ENCODE assay signal across 9 cellular contexts in the genomic region with DNA sequence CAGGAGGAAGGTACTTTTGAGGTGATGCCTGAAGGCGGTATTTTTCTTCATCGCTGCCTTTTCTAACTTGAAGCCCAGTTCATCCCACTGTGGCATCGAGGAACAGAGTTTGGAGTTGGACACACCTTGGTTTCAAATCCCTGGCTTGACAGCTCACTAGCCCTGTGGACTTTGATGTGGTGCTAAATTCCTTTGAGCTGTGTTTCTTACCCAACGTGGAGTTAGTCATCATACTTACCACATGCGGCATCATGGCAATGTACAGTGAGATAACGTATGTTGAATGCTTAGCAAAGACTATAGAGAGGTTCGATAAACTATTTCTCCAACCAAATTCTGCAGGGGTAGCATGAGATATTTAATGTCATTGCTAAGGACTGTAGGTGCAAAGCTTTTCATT. TPM values are rescaled to one million over a fixed set of nuclear protein-coding genes. Genes with fewer than 3 reads are reported as not detected.
DNase-seq lines count a peak whose midpoint lies in the region; ATAC-seq and TF ChIP-seq lines count a peak whose summit lies in the region.
"Had no signal": no experiment of that assay in that cellular context is flagged by ENCODE, and none has a peak within 500 bp of the region (broad histone marks: within the 10 kb centered on the region; RNA-seq: fewer than 3 reads in every experiment).

No MANE protein-coding gene starts in this region.

- H3K9me3 ChIP-seq in left lung: no peaks in the 10 kb centered on the region
- H3K9me3 ChIP-seq: SJCRH30 had no signal

- H3K27me3 ChIP-seq in brain microvascular endothelial cell (replicated peaks): no peaks in the 10 kb centered on the region
- H3K27me3 ChIP-seq in left lung: peaks cover 0 to 32% of the 10 kb centered on the region in 2 donors
- H3K27me3 ChIP-seq: SJCRH30 had no signal

- in situ Hi-C loops in brain microvascular endothelial cell (cut with HindIII; ENCODE audit: low pct_ligation_motif_present, low sequenced_read_pairs): no loop called here

- H3K9me3 Mint-ChIP-seq in stimulated activated naive CD8-positive, alpha-beta T cell treated with anti-CD3 and anti-CD28 coated beads, Interleukin-15, amount 100 ng/mL, for 72 hours: peaks cover 3% of the 10 kb centered on the region in 2 donors

- H3K36me3 ChIP-seq in brain microvascular endothelial cell (replicated peaks) (no peaks in the 10 kb centered on the region), left lung (no peaks in the 10 kb centered on the region)
- H3K36me3 ChIP-seq: SJCRH30 had no signal

- peaks cover 70% of the 10 kb centered on the region for H3K27me3 Mint-ChIP-seq in stimulated activated naive CD8-positive, alpha-beta T cell treated with anti-CD3 and anti-CD28 coated beads, Interleukin-15, amount 100 ng/mL, for 72 hours

- peak; percentile 31 for ATAC-seq in stimulated activated naive CD8-positive, alpha-beta T cell treated with anti-CD3 and anti-CD28 coated beads, Interleukin-15, Interleukin-2, amounts not matched to agents 100 U/mL and 50 U/mL, for 24 hours
- ATAC-seq in stimulated activated naive CD8-positive, alpha-beta T cell treated with anti-CD3 and anti-CD28 coated beads, Interleukin-15, amount 100 ng/mL, for 72 hours: no peak
- ATAC-seq in left lung (no peak), HG02798 (IDR thresholded peaks at IDR 0.05; ENCODE audit: poor library complexity, unreplicated experiment) (no peak), HG03039 (IDR thresholded peaks at IDR 0.05; ENCODE audit: unreplicated experiment) (no peak)

- H3K4me3 ChIP-seq in brain microvascular endothelial cell (ENCODE audit: low read depth, low read length) (no peak overlapping the region), left lung (no peak overlapping the region)
- H3K4me3 ChIP-seq: SJCRH30 had no signal

- no peak for DNase-seq in stimulated activated naive CD8-positive, alpha-beta T cell treated with anti-CD3 and anti-CD28 coated beads, Interleukin-15, Interleukin-2, amounts not matched to agents 100 U/mL and 50 U/mL, for 24 hours
- no peak for DNase-seq in stimulated activated naive CD8-positive, alpha-beta T cell treated with anti-CD3 and anti-CD28 coated beads, Interleukin-15, amount 100 ng/mL, for 72 hours
- DNase-seq in brain microvascular endothelial cell (peak; percentile 86), left lung (no peak), NCI-H2081 treated with DMSO at 0.1 percent for 48 hours (lab: John Stamatoyannopoulos, UW) (no peak)
- DNase-seq in activated CD4-positive, CD25-positive, alpha-beta regulatory T cell (lab: John Stamatoyannopoulos, UW): no peak
- DNase-seq: SJCRH30 had no signal

- peaks cover 26 to 83% of the 10 kb centered on the region in 2 donors for H3K4me1 ChIP-seq in left lung

- no peak overlapping the region for H3K27ac Mint-ChIP-seq in stimulated activated naive CD8-positive, alpha-beta T cell treated with anti-CD3 and anti-CD28 coated beads, Interleukin-15, amount 100 ng/mL, for 72 hours

- no peak overlapping the region for H3K4me3 Mint-ChIP-seq in stimulated activated naive CD8-positive, alpha-beta T cell treated with anti-CD3 and anti-CD28 coated beads, Interleukin-15, amount 100 ng/mL, for 72 hours

- H3K27ac ChIP-seq in brain microvascular endothelial cell: peak overlapping the region; percentile 80
- H3K27ac ChIP-seq in left lung: peak overlapping the region; percentile 48 to 93
- H3K27ac ChIP-seq: SJCRH30 had no signal

- TF ChIP-seq CTCF in brain microvascular endothelial cell (IDR thresholded peaks at IDR 0.05; ENCODE audit: low read depth, low read length, missing control alignments) (no peak), left lung (IDR thresholded peaks at IDR 0.05) (no peak)

- intact Hi-C loops in left lung (cut with DNase I): no loop called here

- H3K4me1 Mint-ChIP-seq in stimulated activated naive CD8-positive, alpha-beta T cell treated with anti-CD3 and anti-CD28 coated beads, Interleukin-15, amount 100 ng/mL, for 72 hours: peaks cover 39% of the 10 kb centered on the region

RNA-seq across cellular contexts. Expression of a gene that starts 3.4 kb away (rescaled TPM):
- total RNA-seq in left lung: 10 to 100 TPM; 31.9 to 34.3 TPM
